9 cellular contexts compared by ENCODE assay signal in genomic region chr2:239239607-239240479, GRCh38.
DNase-seq lines count a peak whose midpoint lies in the region; ATAC-seq and TF ChIP-seq lines count a peak whose summit lies in the region.
"Had no signal": no experiment of that assay in that cellular context is flagged by ENCODE, and none has a peak within 500 bp of the region (broad histone marks: within the 10 kb centered on the region; RNA-seq: fewer than 3 reads in every experiment).

No MANE protein-coding gene starts in this region.

- H3K36me3 ChIP-seq in Peyer's patch (no peaks in the 10 kb centered on the region), lung (ENCODE audit: control insufficient read depth in 2 of 2, insufficient read depth in 2 of 2, low read length in 2 of 2) (no peaks in the 10 kb centered on the region), stomach smooth muscle (ENCODE audit: control insufficient read depth in 2 of 2, insufficient read depth in 2 of 2, low read length in 2 of 2) (peaks cover 0 to 2% of the 10 kb centered on the region in 2 donors)

- no peak for TF ChIP-seq POLR2A in Peyer's patch (IDR thresholded peaks at IDR 0.05)

- WGBS in lung, 2 donors, result 62 to 71% methylated on average over 30 of the region's 30 CpGs

- ATAC-seq in lung (ENCODE audit: insufficient read depth, low FRiP score), result peak; percentile 36
- ATAC-seq in stimulated activated naive CD8-positive, alpha-beta T cell treated with anti-CD3 and anti-CD28 coated beads, Interleukin-15, Interleukin-2, amounts not matched to agents 100 U/mL and 50 U/mL, for 24 hours, result no peak
- ATAC-seq in HG02798 (IDR thresholded peaks at IDR 0.05; ENCODE audit: poor library complexity, unreplicated experiment), result no peak

- peak overlapping the region; percentile 21 to 43 for H3K9ac ChIP-seq in stomach smooth muscle (ENCODE audit: low read length in 2 of 2)

- H3K27me3 ChIP-seq in Peyer's patch (no peaks in the 10 kb centered on the region), lung (ENCODE audit: control insufficient read depth, insufficient read depth) (no peaks in the 10 kb centered on the region), stomach smooth muscle (ENCODE audit: control insufficient read depth in 1 of 2, insufficient read depth in 2 of 2, low read length in 2 of 2) (no peaks in the 10 kb centered on the region)

- TF ChIP-seq CTCF in Peyer's patch (IDR thresholded peaks at IDR 0.05), result no peak
- TF ChIP-seq CTCF in coronary artery (IDR thresholded peaks at IDR 0.05), result no peak
- no peak for TF ChIP-seq CTCF in lung (IDR thresholded peaks at IDR 0.05; ENCODE audit: control extremely low read depth, extremely low read depth)

- H3K9me3 ChIP-seq in Peyer's patch (no peaks in the 10 kb centered on the region), lung (ENCODE audit: control insufficient read depth in 2 of 2, insufficient read depth in 1 of 2, low read length in 1 of 2) (no peaks in the 10 kb centered on the region), stomach smooth muscle (ENCODE audit: control insufficient read depth in 2 of 2, low read length in 2 of 2) (no peaks in the 10 kb centered on the region)

- H3K27ac ChIP-seq in Peyer's patch, result peak overlapping the region in 3 of 4 donors; percentile 38 to 77 (median 50)
- peak overlapping the region in 1 of 2 donors; percentile 1 for H3K27ac ChIP-seq in coronary artery
- peak overlapping the region; percentile 9 to 77 for H3K27ac ChIP-seq in lung (ENCODE audit: low read depth in 1 of 2, low read length in 1 of 2)
- peak overlapping the region; percentile 79 for H3K27ac ChIP-seq in stomach smooth muscle (ENCODE audit: low read length)

- DNase-seq in Peyer's patch (peak in 1 of 3 donors; percentile 46), coronary artery (ENCODE audit: low spot score) (peak; percentile 69), lung (ENCODE audit: low spot score) (no peak), kidney glomerular epithelial cell (lab: John Stamatoyannopoulos, UW) (no peak)
- no peak for DNase-seq in stimulated activated naive CD8-positive, alpha-beta T cell treated with anti-CD3 and anti-CD28 coated beads, Interleukin-15, Interleukin-2, amounts not matched to agents 100 U/mL and 50 U/mL, for 24 hours
- DNase-seq: activated CD4-positive, alpha-beta T cell treated with anti-CD3 and anti-CD28 coated beads, Interleukin-2, amount 50 U/mL, for 48 hours; SHP77 treated with DMSO at 0.1 percent for 48 hours had no signal

- peak overlapping the region in 1 of 4 donors; percentile 4 for H3K4me3 ChIP-seq in Peyer's patch
- peak overlapping the region; percentile 13 for H3K4me3 ChIP-seq in coronary artery
- no peak overlapping the region for H3K4me3 ChIP-seq in lung
- peak overlapping the region; percentile 56 to 65 for H3K4me3 ChIP-seq in stomach smooth muscle (ENCODE audit: low read length in 2 of 2)

- H3K4me1 ChIP-seq in Peyer's patch, result peaks cover 0 to 22% (median 2%) of the 10 kb centered on the region in 4 donors
- H3K4me1 ChIP-seq in lung (ENCODE audit: control insufficient read depth in 2 of 2, insufficient read depth in 2 of 2, low read length in 2 of 2), result peaks cover 3 to 9% of the 10 kb centered on the region in 2 donors
- H3K4me1 ChIP-seq in stomach smooth muscle (ENCODE audit: control insufficient read depth, insufficient read depth, low read length), result peaks cover 47% of the 10 kb centered on the region
